Comparison of ENCODE assay signal across 13 cellular contexts in the genomic region with DNA sequence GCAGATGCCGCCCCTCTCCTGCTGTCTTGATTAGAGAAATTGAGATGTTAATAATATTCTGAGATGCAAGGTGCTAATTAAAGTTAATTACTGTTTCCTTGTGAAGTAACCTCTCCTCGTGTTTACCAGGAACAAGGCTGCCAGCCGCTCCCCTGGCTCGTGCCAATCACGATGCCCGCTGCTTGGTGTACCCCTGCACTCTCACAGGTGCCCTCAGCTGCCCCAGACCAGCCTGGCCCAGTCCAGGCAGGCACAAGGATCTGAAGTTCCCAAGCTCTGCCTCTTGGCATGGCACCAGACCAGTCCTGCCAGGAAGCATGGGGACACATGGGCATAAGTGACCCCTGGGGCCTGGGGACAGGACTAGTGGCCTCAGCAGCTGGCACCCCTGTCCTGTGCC. TPM values are rescaled to one million over a fixed set of nuclear protein-coding genes. Genes with fewer than 3 reads are reported as not detected.
DNase-seq lines count a peak whose midpoint lies in the region; ATAC-seq, FAIRE-seq and TF ChIP-seq lines count a peak whose summit lies in the region.
"Had no signal": no experiment of that assay in that cellular context is flagged by ENCODE, and none has a peak within 500 bp of the region (broad histone marks: within the 10 kb centered on the region; RNA-seq: fewer than 3 reads in every experiment).

No MANE protein-coding gene starts in this region.

- no peaks in the 10 kb centered on the region for H3K36me3 ChIP-seq in DOHH2 (ENCODE audit: control insufficient read depth, low read length)
- no peaks in the 10 kb centered on the region for H3K36me3 ChIP-seq in OCI-LY7 (ENCODE audit: insufficient read depth, low read length)
- H3K36me3 ChIP-seq in kidney (ENCODE audit: control insufficient read depth in 1 of 2, insufficient read depth in 2 of 2, low read length in 2 of 2) = no peaks in the 10 kb centered on the region
- no peaks in the 10 kb centered on the region for H3K36me3 ChIP-seq in gastrocnemius medialis
- H3K36me3 ChIP-seq: cardiac muscle cell had no signal

- H3K4me2 ChIP-seq in DOHH2 (ENCODE audit: low read length) (peak overlapping the region; percentile 80), OCI-LY7 (ENCODE audit: low read length) (peak overlapping the region; percentile 59)

- intact Hi-C loops in OCI-LY7 (cut with micrococcal nuclease; ENCODE audit: unreplicated experiment) (no loop called here), kidney (cut with DNase I) (no loop called here), gastrocnemius medialis (cut with DNase I; ENCODE audit: low total_unique reads) (no loop called here)

- H3K9ac ChIP-seq in kidney (ENCODE audit: low read length in 2 of 2) = peak overlapping the region in 1 of 2 donors; percentile 66

- H3K9me3 ChIP-seq in DOHH2 (ENCODE audit: control insufficient read depth, insufficient read depth, low read length) = no peaks in the 10 kb centered on the region
- H3K9me3 ChIP-seq in OCI-LY7 (ENCODE audit: low read length) = no peaks in the 10 kb centered on the region
- H3K9me3 ChIP-seq in kidney (ENCODE audit: control insufficient read depth in 1 of 2, low read length in 2 of 2) = no peaks in the 10 kb centered on the region
- no peaks in the 10 kb centered on the region for H3K9me3 ChIP-seq in gastrocnemius medialis

- FAIRE-seq in kidney (lab: Jason Lieb, UNC) = no peak

- H3K79me2 ChIP-seq in DOHH2 (ENCODE audit: control insufficient read depth, low read length) = peaks cover 27% of the 10 kb centered on the region
- no peaks in the 10 kb centered on the region for H3K79me2 ChIP-seq in OCI-LY7 (ENCODE audit: insufficient read depth, low read depth, low read length)

- CTCF ChIA-PET in OCI-LY7 (lab: Charles Lee; ENCODE audit: unreplicated experiment) = no interaction called here

- H3K4me3 ChIP-seq in DOHH2 (ENCODE audit: low read length) (peak overlapping the region; percentile 82), OCI-LY7 (ENCODE audit: low read depth, low read length, poor library complexity, severe bottlenecking) (no peak overlapping the region), kidney (ENCODE audit: low read length in 2 of 2) (no peak overlapping the region), gastrocnemius medialis (no peak overlapping the region)
- H3K4me3 ChIP-seq: cardiac muscle cell had no signal

- no peak for TF ChIP-seq POLR2A in gastrocnemius medialis (IDR thresholded peaks at IDR 0.05)

- ATAC-seq in gastrocnemius medialis (no peak), HG02623 (IDR thresholded peaks at IDR 0.05; ENCODE audit: unreplicated experiment) (no peak)
- ATAC-seq: activated CD8-positive, alpha-beta memory T cell treated with anti-CD3 and anti-CD28 coated beads, Interleukin-2, amount 10 ng/mL, durations not matched to agents 7 days and 5 days had no signal

- BruUV-seq in OCI-LY7 (replicated peaks; lab: Mats Ljungman, UMichigan) = no TSS peak

- no peak overlapping the region; the same call in 1 of the 2 replicates for H2AFZ ChIP-seq in OCI-LY7 (ENCODE audit: low read length)

- in situ Hi-C loops in gastrocnemius medialis (cut with MboI; ENCODE audit: low sequenced_read_pairs in 4 of 4) = no loop called here

- POLR2A ChIA-PET in OCI-LY7 (lab: Charles Lee) = no interaction called here

- DNase-seq in OCI-LY7 (ENCODE audit: low spot score) (no peak), kidney (peak; percentile 95), gastrocnemius medialis (no peak), DMS53 treated with DMSO at 0.1 percent for 48 hours (lab: John Stamatoyannopoulos, UW; ENCODE audit: unreplicated experiment) (no peak), activated T-cell treated with anti-CD3 and anti-CD28 coated beads for 4 hours (no peak)
- DNase-seq in activated effector memory CD4-positive, alpha-beta T cell treated with Interleukin-2 at 50 U/mL for 16 hours = no peak
- DNase-seq: activated CD8-positive, alpha-beta memory T cell treated with anti-CD3 and anti-CD28 coated beads, Interleukin-2, amount 10 ng/mL, durations not matched to agents 7 days and 5 days; activated naive CD4-positive, alpha-beta T cell treated with anti-CD3 and anti-CD28 coated beads for 36 hours; NCI-H2081 had no signal

- peaks cover 23% of the 10 kb centered on the region for H3F3A ChIP-seq in DOHH2 (ENCODE audit: control insufficient read depth, insufficient read depth)

- H3K9me2 ChIP-seq in DOHH2 (replicated peaks; ENCODE audit: control insufficient read depth, low read length) (no peaks in the 10 kb centered on the region), OCI-LY7 (ENCODE audit: insufficient read depth, low read length) (no peaks in the 10 kb centered on the region)

- H3K4me1 ChIP-seq in DOHH2 (ENCODE audit: control insufficient read depth, low read length) = peaks cover 99% of the 10 kb centered on the region
- H3K4me1 ChIP-seq in OCI-LY7 (ENCODE audit: insufficient read depth, low read length, poor library complexity, severe bottlenecking) = peaks cover 96% of the 10 kb centered on the region
- peaks cover 58 to 61% of the 10 kb centered on the region in 2 donors for H3K4me1 ChIP-seq in kidney (ENCODE audit: control insufficient read depth in 1 of 2, insufficient read depth in 1 of 2, low read depth in 1 of 2, low read length in 2 of 2)
- peaks cover 11 to 25% of the 10 kb centered on the region in 2 donors for H3K4me1 ChIP-seq in gastrocnemius medialis

- H3K27me3 ChIP-seq in DOHH2 (ENCODE audit: control insufficient read depth, low read length) (no peaks in the 10 kb centered on the region), gastrocnemius medialis (peaks cover 3 to 15% (median 6%) of the 10 kb centered on the region in 3 donors)

- TF ChIP-seq CTCF in DOHH2 (IDR thresholded peaks at IDR 0.05; ENCODE audit: low read depth, low read length, poor library complexity, severe bottlenecking) (no peak), OCI-LY7 (conservative IDR thresholded peaks at IDR 0.05; ENCODE audit: low read length) (no peak), kidney (IDR thresholded peaks at IDR 0.05; ENCODE audit: borderline replicate concordance, extremely low read depth, insufficient read depth) (no peak), gastrocnemius medialis (IDR thresholded peaks at IDR 0.05 in 4 of 5, conservative IDR thresholded peaks at IDR 0.05 in 1 of 5) (no peak)

- H3K27ac ChIP-seq in DOHH2 (ENCODE audit: low read depth, low read length) (peak overlapping the region; percentile 97), OCI-LY7 (ENCODE audit: low read depth, low read length, poor library complexity, severe bottlenecking) (no peak overlapping the region), kidney (ENCODE audit: low read depth in 2 of 2, low read length in 2 of 2) (peak overlapping the region; percentile 87 to 90), gastrocnemius medialis (peak overlapping the region; percentile 43 to 76 (median 72))
- H3K27ac ChIP-seq: cardiac muscle cell, epithelial cell of prostate had no signal

- H4K20me1 ChIP-seq in DOHH2 (ENCODE audit: control insufficient read depth, insufficient read depth, low read depth, low read length) (no peaks in the 10 kb centered on the region), OCI-LY7 (ENCODE audit: insufficient read depth, low read length) (no peaks in the 10 kb centered on the region)

RNA-seq across cellular contexts. Expression of a gene that starts 36.4 kb away (rescaled TPM):
- not detected in 2 replicates for total RNA-seq in OCI-LY7 (2014; rRNA removed; shearing (Covaris generic))
- total RNA-seq in OCI-LY7 (2022) (0.41 TPM in 1 of 2 replicates, not detected in the other), kidney (147 TPM), gastrocnemius medialis (10 to 100 TPM; 15.9 to 20.8 (median 18.1) TPM)
- 37.3 TPM for polyA plus RNA-seq in kidney (ENCODE audit: insufficient read depth, low read depth, low replicate concordance)
- total RNA-seq: activated CD8-positive, alpha-beta memory T cell treated with anti-CD3 and anti-CD28 coated beads, Interleukin-2, amount 10 ng/mL, durations not matched to agents 7 days and 5 days; activated naive CD4-positive, alpha-beta T cell treated with anti-CD3 and anti-CD28 coated beads for 36 hours had no signal

Comparison
In these comparisons a context has a peak if more than half of its experiments do, and no peak if none do; other contexts are left out.
1. RNA of a gene that starts 36.4 kb away (total RNA-seq): 147 TPM in kidney (single experiment) and 15.9 to 20.8 TPM in gastrocnemius medialis; 0.41 TPM in OCI-LY7; every median in the first group is over 10 times any median in the second.